ENCODE assay signal across 16 cellular contexts in the genomic region with DNA sequence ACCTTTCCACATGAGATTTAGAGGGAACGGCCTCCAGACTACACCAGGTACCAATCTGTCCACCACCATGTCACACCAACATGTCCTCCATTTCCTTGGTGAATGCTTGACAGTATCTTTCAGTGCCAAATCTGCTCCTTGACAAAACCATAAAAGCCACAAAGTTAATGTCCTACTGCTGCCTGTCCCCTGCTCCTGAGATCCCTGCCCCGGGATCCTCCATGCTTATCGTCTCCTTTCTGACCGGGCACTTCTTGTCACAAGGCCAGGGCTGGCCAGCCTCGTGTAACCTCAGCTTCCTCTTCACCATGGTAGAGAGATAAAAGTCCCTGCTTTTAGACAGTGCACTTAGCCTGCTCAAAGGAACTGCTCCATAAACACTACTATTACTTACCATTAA.
DNase-seq lines count a peak whose midpoint lies in the region; TF ChIP-seq lines count a peak whose summit lies in the region.
"Had no signal": no experiment of that assay in that cellular context is flagged by ENCODE, and none has a peak within 500 bp of the region (broad histone marks: within the 10 kb centered on the region; RNA-seq: fewer than 3 reads in every experiment).

No MANE protein-coding gene starts in this region.

- in situ Hi-C loops in ACHN (cut with HindIII; ENCODE audit: low pct_ligation_motif_present, low pct_unique_long_range_greater_than_20kb, low sequenced_read_pairs) = no loop called here

- DNase-seq in ACHN (peak; percentile 20), Kasumi-1 (lab: John Stamatoyannopoulos, UW) (peak; percentile 16 to 21), mesothelial cell of epicardium (ENCODE audit: low spot score in 2 of 2, unreplicated experiment in 2 of 2) (no peak), T-helper 1 cell (no peak), NCI-H526 (lab: John Stamatoyannopoulos, UW) (no peak), GM03348 (ENCODE audit: low spot score) (no peak), middle frontal gyrus (ENCODE audit: extremely low spot score, low spot score) (no peak)
- DNase-seq: activated CD4-positive, alpha-beta T cell treated with anti-CD3 and anti-CD28 coated beads, Interleukin-2, amount 50 U/mL, for 4 hours; anterior cingulate cortex; effector CD4-positive, alpha-beta T cell; NCI-H1930; NK-92 treated with Interleukin-12 subunit alpha and Interleukin-12 subunit beta, amount 100 ng/mL, for 24 hours; occipital lobe; SW 1271 had no signal

- intact Hi-C loops in dendritic cell treated with granulocyte-macrophage colony-stimulating factor and Interleukin-4, amounts not matched to agents 40 ng/mL and 50 ng/mL, for 4 days (cut with micrococcal nuclease) = no loop called here

- peaks cover 6% of the 10 kb centered on the region for H3K9me3 Mint-ChIP-seq in dendritic cell treated with granulocyte-macrophage colony-stimulating factor and Interleukin-4, amounts not matched to agents 40 ng/mL and 50 ng/mL, for 4 days
- peaks cover 3% of the 10 kb centered on the region for H3K9me3 Mint-ChIP-seq in mesothelial cell of epicardium

- peaks cover 21% of the 10 kb centered on the region for H3K4me1 Mint-ChIP-seq in dendritic cell treated with granulocyte-macrophage colony-stimulating factor and Interleukin-4, amounts not matched to agents 40 ng/mL and 50 ng/mL, for 4 days (ENCODE audit: low read depth)
- H3K4me1 Mint-ChIP-seq in mesothelial cell of epicardium = peaks cover 42% of the 10 kb centered on the region

- H3K27me3 Mint-ChIP-seq in dendritic cell treated with granulocyte-macrophage colony-stimulating factor and Interleukin-4, amounts not matched to agents 40 ng/mL and 50 ng/mL, for 4 days = no peaks in the 10 kb centered on the region
- no peaks in the 10 kb centered on the region for H3K27me3 Mint-ChIP-seq in mesothelial cell of epicardium (ENCODE audit: low read depth)

- no peak overlapping the region for H3K4me3 Mint-ChIP-seq in dendritic cell treated with granulocyte-macrophage colony-stimulating factor and Interleukin-4, amounts not matched to agents 40 ng/mL and 50 ng/mL, for 4 days
- no peak overlapping the region for H3K4me3 Mint-ChIP-seq in mesothelial cell of epicardium
- H3K4me3 Mint-ChIP-seq: activated T-helper 1 cell treated with anti-CD3 and anti-CD28 coated beads, Interleukin-12 subunit alpha, Interleukin-12 subunit beta, Interleukin-2, Interleukin-4 antibody, amounts not matched to agents 30 ng/mL and 10 ng/mL and 1 ng/mL, durations not matched to agents 14 hours and 24 hours and 36 hours had no signal

- H3K27ac Mint-ChIP-seq in dendritic cell treated with granulocyte-macrophage colony-stimulating factor and Interleukin-4, amounts not matched to agents 40 ng/mL and 50 ng/mL, for 4 days = peak overlapping the region; percentile 50
- H3K27ac Mint-ChIP-seq in mesothelial cell of epicardium = peak overlapping the region; percentile 47
- H3K27ac Mint-ChIP-seq: activated T-helper 1 cell treated with anti-CD3 and anti-CD28 coated beads, Interleukin-12 subunit alpha, Interleukin-12 subunit beta, Interleukin-2, Interleukin-4 antibody, amounts not matched to agents 30 ng/mL and 10 ng/mL and 1 ng/mL, durations not matched to agents 14 hours and 24 hours and 36 hours had no signal

- TF ChIP-seq CTCF in mesothelial cell of epicardium (IDR thresholded peaks at IDR 0.05; ENCODE audit: unreplicated experiment) = no peak

- H3K36me3 Mint-ChIP-seq in dendritic cell treated with granulocyte-macrophage colony-stimulating factor and Interleukin-4, amounts not matched to agents 40 ng/mL and 50 ng/mL, for 4 days (ENCODE audit: low read depth) = no peaks in the 10 kb centered on the region
- H3K36me3 Mint-ChIP-seq in mesothelial cell of epicardium = peaks cover 3% of the 10 kb centered on the region

Comparison
In these comparisons a context has a peak if more than half of its experiments do, and no peak if none do; other contexts are left out.
1. DNase-seq: peak in ACHN (single experiment) and Kasumi-1 (2 of 2); none in mesothelial cell of epicardium (0 of 2), T-helper 1 cell (0 of 5), NCI-H526 (0 of 2), GM03348 (single experiment) and middle frontal gyrus (single experiment).